In the genomic region with DNA sequence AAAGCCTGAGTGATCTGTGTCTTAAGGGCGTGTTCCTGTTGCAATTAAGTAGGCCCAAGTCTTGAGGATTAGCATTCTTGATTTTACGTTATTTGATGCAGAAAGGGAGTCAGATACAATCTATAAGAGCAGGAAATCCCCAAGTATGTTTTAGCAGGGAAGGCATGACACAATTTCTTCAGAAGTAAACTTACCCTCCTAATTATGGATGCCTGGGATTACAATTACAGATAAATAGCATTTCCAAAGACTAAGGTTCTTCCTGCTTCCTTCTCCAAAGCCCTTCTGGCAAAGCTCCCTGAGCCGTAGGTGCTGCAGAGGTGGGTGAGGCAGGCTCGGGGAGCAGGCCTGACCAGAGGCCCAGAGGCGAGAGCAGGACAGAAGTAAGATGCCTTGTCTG, we compare ENCODE assay signal across 15 cellular contexts. TPM values are rescaled to one million over a fixed set of nuclear protein-coding genes. Genes with fewer than 3 reads are reported as not detected.
DNase-seq lines count a peak whose midpoint lies in the region; ATAC-seq and TF ChIP-seq lines count a peak whose summit lies in the region.
"Had no signal": no experiment of that assay in that cellular context is flagged by ENCODE, and none has a peak within 500 bp of the region (broad histone marks: within the 10 kb centered on the region; RNA-seq: fewer than 3 reads in every experiment).

No MANE protein-coding gene starts in this region.

- peaks cover 6% of the 10 kb centered on the region for H3K4me1 Mint-ChIP-seq in activated T-helper 17 cell treated with anti-CD3 and anti-CD28 coated beads, Interleukin-2, amount 50 U/mL, for 72 hours

- H3K36me3 ChIP-seq in HUES6 (ENCODE audit: control insufficient read depth, insufficient read depth, low read length) (no peaks in the 10 kb centered on the region), adrenal gland (replicated peaks in 1 of 2) (no peaks in the 10 kb centered on the region)
- H3K36me3 ChIP-seq: BE2C had no signal

- peak overlapping the region; percentile 15 for H3K9ac ChIP-seq in HUES6 (ENCODE audit: low read length)

- TF ChIP-seq CTCF in adrenal gland (IDR thresholded peaks at IDR 0.05), result no peak

- H3K4me1 ChIP-seq in HUES6 (ENCODE audit: control insufficient read depth, insufficient read depth, low read length) (peaks cover 24% of the 10 kb centered on the region), adrenal gland (replicated peaks in 1 of 2) (no peaks in the 10 kb centered on the region)
- H3K4me1 ChIP-seq: BE2C had no signal

- H3K27me3 Mint-ChIP-seq in activated T-helper 17 cell treated with anti-CD3 and anti-CD28 coated beads, Interleukin-2, amount 50 U/mL, for 72 hours, result no peaks in the 10 kb centered on the region
- H3K27me3 Mint-ChIP-seq: CD4-positive, alpha-beta memory T cell had no signal

- intact Hi-C loops in adrenal gland (cut with DNase I), result no loop called here

- no peak overlapping the region for H3K4me3 ChIP-seq in HUES6 (ENCODE audit: low read depth, low read length)
- no peak overlapping the region for H3K4me3 ChIP-seq in adrenal gland

- no peaks in the 10 kb centered on the region for H3K36me3 Mint-ChIP-seq in activated T-helper 17 cell treated with anti-CD3 and anti-CD28 coated beads, Interleukin-2, amount 50 U/mL, for 72 hours (ENCODE audit: low read depth)
- H3K36me3 Mint-ChIP-seq: CD4-positive, alpha-beta memory T cell had no signal

- TF ChIP-seq POLR2A in adrenal gland (IDR thresholded peaks at IDR 0.05), result no peak

- peak overlapping the region; percentile 46 for H3K27ac Mint-ChIP-seq in activated T-helper 17 cell treated with anti-CD3 and anti-CD28 coated beads, Interleukin-2, amount 50 U/mL, for 72 hours
- H3K27ac Mint-ChIP-seq: HFFc6 had no signal

- no peak for ATAC-seq in activated T-helper 17 cell treated with anti-CD3 and anti-CD28 coated beads, Interleukin-2, amount 50 U/mL, for 72 hours (replicated peaks)
- ATAC-seq in esophagus mucosa (peak; percentile 85), GM21367 (IDR thresholded peaks at IDR 0.05; ENCODE audit: unreplicated experiment) (no peak)

- H3K27ac ChIP-seq in HUES6 (ENCODE audit: low read depth, low read length), result no peak overlapping the region
- no peak overlapping the region for H3K27ac ChIP-seq in adrenal gland
- H3K27ac ChIP-seq: C4-2B had no signal

- H3K4me3 Mint-ChIP-seq in activated T-helper 17 cell treated with anti-CD3 and anti-CD28 coated beads, Interleukin-2, amount 50 U/mL, for 72 hours, result no peak overlapping the region
- H3K4me3 Mint-ChIP-seq: CD4-positive, alpha-beta memory T cell; HFFc6 had no signal

- no peaks in the 10 kb centered on the region for H3K9me3 Mint-ChIP-seq in activated T-helper 17 cell treated with anti-CD3 and anti-CD28 coated beads, Interleukin-2, amount 50 U/mL, for 72 hours
- H3K9me3 Mint-ChIP-seq: HFFc6 had no signal

- peaks cover 22% of the 10 kb centered on the region for H3K9me3 ChIP-seq in HUES6 (ENCODE audit: control insufficient read depth, insufficient read depth, low read depth, low read length)
- H3K9me3 ChIP-seq in adrenal gland (replicated peaks in 1 of 3), result no peaks in the 10 kb centered on the region
- H3K9me3 ChIP-seq: BE2C had no signal

- no peaks in the 10 kb centered on the region for H3K27me3 ChIP-seq in HUES6 (ENCODE audit: control insufficient read depth, insufficient read depth, low read length)
- H3K27me3 ChIP-seq in adrenal gland, result peaks cover 3% of the 10 kb centered on the region
- H3K27me3 ChIP-seq: BE2C had no signal

- 86 to 92% (median 87%) methylated on average over 5 of the region's 5 CpGs for WGBS in adrenal gland, 4 donors

- DNase-seq in effector CD4-positive, alpha-beta T cell, result no peak
- DNase-seq in SK-N-DZ (ENCODE audit: low spot score), result no peak
- no peak for DNase-seq in adrenal gland
- DNase-seq: BE2C; CD4-positive, alpha-beta memory T cell; DMS79; GOT3; HCEC 1CT; HFFc6 had no signal

RNA-seq across cellular contexts. Expression of gene ST6GAL1, which starts 34.9 kb away (rescaled TPM):
- total RNA-seq in activated T-helper 17 cell treated with anti-CD3 and anti-CD28 coated beads, Interleukin-2, amount 50 U/mL, for 72 hours, result 10 to 100 TPM; 68.0 to 77.4 TPM
- total RNA-seq in esophagus mucosa, result 13.2 TPM
- 66.2 and 73.8 TPM in 2 replicates for polyA plus RNA-seq in SK-N-DZ (2014; cell fraction: cytosol; rRNA removed)
- polyA plus RNA-seq in SK-N-DZ (2014; cell fraction: nucleus; rRNA removed), result 32.4 and 48.0 TPM in 2 replicates
- total RNA-seq in adrenal gland, result 10 to 100 TPM; 28.4 to 95.0 (median 60.6) TPM
- polyA plus RNA-seq in adrenal gland, result 10 to 100 TPM in 2 of 3 donors, 1 to 10 TPM in 1; 7.2 to 30.9 (median 10.6) TPM

RNA-seq across cellular contexts. Expression of gene ADIPOQ, which starts 52.9 kb away (rescaled TPM):
- not detected for total RNA-seq in activated T-helper 17 cell treated with anti-CD3 and anti-CD28 coated beads, Interleukin-2, amount 50 U/mL, for 72 hours
- 0.08 TPM for total RNA-seq in esophagus mucosa
- 0.06 TPM in 1 of 2 replicates, not detected in the other for polyA plus RNA-seq in SK-N-DZ (2014; cell fraction: cytosol; rRNA removed)
- not detected in 2 replicates for polyA plus RNA-seq in SK-N-DZ (2014; cell fraction: nucleus; rRNA removed)
- 10 to 100 TPM in 1 of 8 donors, 1 to 10 TPM in 5, under 1 TPM in 2; 0.18 to 10.4 (median 2.5) TPM for total RNA-seq in adrenal gland
- 10 to 100 TPM in 1 of 3 donors, under 1 TPM in 2; 0.71 to 18.0 (median 0.97) TPM for polyA plus RNA-seq in adrenal gland
- total RNA-seq: CD4-positive, alpha-beta memory T cell; HFFc6; HT1080 had no signal
- polyA plus RNA-seq: CD4-positive, alpha-beta memory T cell had no signal
